ENCODE assay signal across 15 cellular contexts in genomic region chr14:33230016-33230415, GRCh38.
DNase-seq lines count a peak whose midpoint lies in the region; TF ChIP-seq lines count a peak whose summit lies in the region.
"Had no signal": no experiment of that assay in that cellular context is flagged by ENCODE, and none has a peak within 500 bp of the region (broad histone marks: within the 10 kb centered on the region; RNA-seq: fewer than 3 reads in every experiment).

No MANE protein-coding gene starts in this region.

- H3K27me3 Mint-ChIP-seq in neural progenitor cell (ENCODE audit: insufficient read depth, low read depth), result no peaks in the 10 kb centered on the region
- no peaks in the 10 kb centered on the region for H3K27me3 Mint-ChIP-seq in activated naive CD4-positive, alpha-beta T cell treated with anti-CD3 and anti-CD28 coated beads for 36 hours (ENCODE audit: low read depth)

- no peak overlapping the region for H3K9ac ChIP-seq in BLaER1
- H3K9ac ChIP-seq in neural progenitor cell, result no peak overlapping the region

- no peaks in the 10 kb centered on the region for H3K36me3 Mint-ChIP-seq in neural progenitor cell
- H3K36me3 Mint-ChIP-seq in activated naive CD4-positive, alpha-beta T cell treated with anti-CD3 and anti-CD28 coated beads for 36 hours (ENCODE audit: low read depth), result no peaks in the 10 kb centered on the region

- no peaks in the 10 kb centered on the region for H3K79me2 ChIP-seq in neural progenitor cell (ENCODE audit: low read depth)

- no peaks in the 10 kb centered on the region for H3K9me3 Mint-ChIP-seq in neural progenitor cell
- H3K9me3 Mint-ChIP-seq in activated naive CD4-positive, alpha-beta T cell treated with anti-CD3 and anti-CD28 coated beads for 36 hours, result no peaks in the 10 kb centered on the region

- H3K4me3 ChIP-seq in BLaER1 (no peak overlapping the region), SJCRH30 (peak overlapping the region; percentile 46), neural progenitor cell (no peak overlapping the region), H7 (ENCODE audit: insufficient read depth, low read depth, low read length) (no peak overlapping the region)

- no peak overlapping the region for H3K4me3 Mint-ChIP-seq in neural progenitor cell
- H3K4me3 Mint-ChIP-seq in activated naive CD4-positive, alpha-beta T cell treated with anti-CD3 and anti-CD28 coated beads for 36 hours, result no peak overlapping the region

- DNase-seq in SJCRH30 (peak in 1 of 2 experiments; percentile 3), neural progenitor cell (ENCODE audit: low spot score) (no peak), hippocampal formation (lab: John Stamatoyannopoulos, UW) (no peak), A172 (ENCODE audit: low spot score) (no peak), H7 (no peak)
- no peak for DNase-seq in activated naive CD4-positive, alpha-beta T cell treated with anti-CD3 and anti-CD28 coated beads for 36 hours
- DNase-seq: ACHN, DMS79, NCI-H187, NCI-H446, NCI-H526 treated with DMSO at 0.1 percent for 48 hours, OCI-M1 had no signal

- TF ChIP-seq CTCF in neural progenitor cell (IDR thresholded peaks at IDR 0.05), result no peak

- no peaks in the 10 kb centered on the region for H4K20me1 ChIP-seq in BLaER1
- no peaks in the 10 kb centered on the region for H4K20me1 ChIP-seq in neural progenitor cell (ENCODE audit: low read depth)

- peaks cover 8% of the 10 kb centered on the region for H3K4me1 Mint-ChIP-seq in neural progenitor cell
- H3K4me1 Mint-ChIP-seq in activated naive CD4-positive, alpha-beta T cell treated with anti-CD3 and anti-CD28 coated beads for 36 hours (ENCODE audit: low read depth), result no peaks in the 10 kb centered on the region

- H2AFZ ChIP-seq in neural progenitor cell (replicated peaks), result peak overlapping the region; percentile 71

- H3K4me1 ChIP-seq in BLaER1, result peaks cover 9% of the 10 kb centered on the region
- H3K4me1 ChIP-seq in SJCRH30, result peaks cover 13% of the 10 kb centered on the region
- peaks cover 9% of the 10 kb centered on the region for H3K4me1 ChIP-seq in neural progenitor cell

- CTCF ChIA-PET in activated naive CD4-positive, alpha-beta T cell treated with anti-CD3 and anti-CD28 coated beads for 36 hours (lab: Charles Lee), result no interaction called here

- H3K27ac Mint-ChIP-seq in neural progenitor cell, result no peak overlapping the region
- H3K27ac Mint-ChIP-seq in activated naive CD4-positive, alpha-beta T cell treated with anti-CD3 and anti-CD28 coated beads for 36 hours, result no peak overlapping the region

- no peaks in the 10 kb centered on the region for H3K36me3 ChIP-seq in BLaER1
- no peaks in the 10 kb centered on the region for H3K36me3 ChIP-seq in SJCRH30
- no peaks in the 10 kb centered on the region for H3K36me3 ChIP-seq in neural progenitor cell
- H3K36me3 ChIP-seq in H7 (replicated peaks; ENCODE audit: control insufficient read depth, insufficient read depth, low read length), result no peaks in the 10 kb centered on the region

- H3K4me2 ChIP-seq in BLaER1 (0 out of 2 replicates have a peak overlapping the region, but pooled peaks have one; percentile 4), neural progenitor cell (peak overlapping the region; percentile 45)

- H3F3A ChIP-seq in neural progenitor cell (ENCODE audit: low read depth), result no peaks in the 10 kb centered on the region

- H3K27me3 ChIP-seq in BLaER1 (no peaks in the 10 kb centered on the region), SJCRH30 (no peaks in the 10 kb centered on the region), neural progenitor cell (no peaks in the 10 kb centered on the region), H7 (ENCODE audit: control insufficient read depth, insufficient read depth, low read length) (no peaks in the 10 kb centered on the region)

- H3K9me3 ChIP-seq in BLaER1, result no peaks in the 10 kb centered on the region
- H3K9me3 ChIP-seq in SJCRH30 (replicated peaks), result no peaks in the 10 kb centered on the region
- H3K9me3 ChIP-seq in neural progenitor cell (ENCODE audit: low read depth), result no peaks in the 10 kb centered on the region

- no peak overlapping the region for H3K27ac ChIP-seq in BLaER1
- peak overlapping the region; percentile 43 for H3K27ac ChIP-seq in SJCRH30
- H3K27ac ChIP-seq in cingulate gyrus (ENCODE audit: low read depth, low read length), result peak overlapping the region; percentile 35
- no peak overlapping the region for H3K27ac ChIP-seq in neural progenitor cell
- H3K27ac ChIP-seq: C4-2B had no signal

- intact Hi-C loops in activated naive CD4-positive, alpha-beta T cell treated with anti-CD3 and anti-CD28 coated beads for 36 hours (cut with micrococcal nuclease), result no loop called here

Comparison
In these comparisons a context has a peak if more than half of its experiments do, and no peak if none do; other contexts are left out.
1. H3K27ac ChIP-seq: peak in SJCRH30 (single experiment) and cingulate gyrus (single experiment); none in BLaER1 (single experiment) and neural progenitor cell (single experiment).